1 cellular context compared by ENCODE assay signal in genomic region chr5:56039985-56040384, GRCh38.
TF ChIP-seq lines count a peak whose summit lies in the region.

No MANE protein-coding gene starts in this region.

TF ChIP-seq in endothelial cell of umbilical vein, 7 proteins besides CTCF, POLR2A, EP300 and RAD21:
- TF ChIP-seq POLR2AphosphoS5 (IDR thresholded peaks at IDR 0.05; ENCODE audit: insufficient read depth, low read depth, low read length) (peak; percentile 54), MAX (IDR thresholded peaks at IDR 0.05; ENCODE audit: insufficient read depth, insufficient read length) (no peak), GATA2 (IDR thresholded peaks at IDR 0.05; ENCODE audit: insufficient read depth, insufficient read length, low read depth, low read length) (peak; percentile 77), FOS (IDR thresholded peaks at IDR 0.05; ENCODE audit: borderline replicate concordance, insufficient read depth, low read length) (peak; percentile 77), EZH2 (IDR thresholded peaks at IDR 0.05; ENCODE audit: borderline replicate concordance, low read depth, low read length, severe bottlenecking) (no peak), MYC (IDR thresholded peaks at IDR 0.05; ENCODE audit: low read depth, low read length) (no peak), JUN (IDR thresholded peaks at IDR 0.05; ENCODE audit: borderline replicate concordance, insufficient read depth, insufficient read length, low read depth) (peak; percentile 83)
